In the genomic region with DNA sequence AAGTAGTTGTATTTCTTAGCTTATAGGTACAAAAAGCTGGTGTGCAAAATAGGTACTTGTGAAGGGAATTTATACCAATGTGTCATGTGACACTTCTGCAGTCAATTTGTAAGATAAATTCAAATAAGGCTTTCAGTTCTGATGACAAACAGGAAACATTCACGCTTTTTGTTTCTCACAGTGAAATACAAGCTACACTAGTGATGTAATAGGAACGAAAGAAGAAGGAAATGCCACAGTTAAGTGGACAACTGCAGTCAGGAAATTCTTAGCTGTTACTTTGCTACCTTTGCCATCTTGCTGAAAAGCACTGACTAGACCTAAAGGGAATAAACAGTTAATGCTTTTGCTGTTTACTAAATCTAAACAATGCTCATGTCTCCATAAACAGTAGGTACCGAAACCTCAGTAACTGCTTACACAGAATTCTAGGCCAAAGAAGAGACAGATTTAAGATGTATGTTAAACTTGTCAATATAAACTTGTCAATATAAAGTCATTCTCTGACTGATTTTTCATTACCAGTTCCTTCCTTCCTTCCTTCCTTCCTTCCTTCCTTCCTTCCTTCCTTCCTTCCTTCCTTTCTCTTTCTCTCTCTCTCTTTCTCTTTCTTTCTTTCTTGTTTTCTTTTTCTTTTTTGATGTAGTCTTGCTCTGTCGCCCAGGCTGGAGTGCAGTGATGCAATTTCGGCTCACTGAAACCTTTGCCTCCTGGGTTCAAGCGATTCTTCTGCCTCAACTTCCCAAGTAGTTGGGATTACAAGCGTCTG, we compare ENCODE assay signal across 8 cellular contexts. TPM values are rescaled to one million over a fixed set of nuclear protein-coding genes. Genes with fewer than 3 reads are reported as not detected.
DNase-seq lines count a peak whose midpoint lies in the region; ATAC-seq and FAIRE-seq lines count a peak whose summit lies in the region.

No MANE protein-coding gene starts in this region.

- peak overlapping the region; percentile 58 to 96 for H3K27ac Mint-ChIP-seq in activated naive CD4-positive, alpha-beta T cell treated with anti-CD3 and anti-CD28 coated beads, Interleukin-2, amount 50 U/mL, for 72 hours
- peak overlapping the region; percentile 86 for H3K27ac Mint-ChIP-seq in stimulated activated naive CD8-positive, alpha-beta T cell treated with anti-CD3 and anti-CD28 coated beads, Interleukin-15, Interleukin-2, amounts not matched to agents 100 ng/mL and 50 ng/mL, for 24 hours

- peak overlapping the region; percentile 57 to 98 (median 79) for H3K4me2 ChIP-seq in BLaER1 treated with 17β-estradiol and CSF1 and Interleukin-3, amounts not matched to agents 10 nM and 100 nM

- peak; percentile 32 for DNase-seq in GM19239 (ENCODE audit: insufficient read length, low spot score)
- DNase-seq in activated naive CD4-positive, alpha-beta T cell treated with anti-CD3 and anti-CD28 coated beads, Interleukin-2, amount 50 U/mL, for 72 hours (ENCODE audit: low spot score in 2 of 2): no peak
- DNase-seq in NK-92 (lab: John Stamatoyannopoulos, UW; ENCODE audit: unreplicated experiment): no peak
- DNase-seq in DMS79 (lab: John Stamatoyannopoulos, UW): no peak
- DNase-seq in NCI-H1417 treated with DMSO at 0.1 percent for 48 hours (lab: John Stamatoyannopoulos, UW): no peak

- H3K4me1 Mint-ChIP-seq in stimulated activated naive CD8-positive, alpha-beta T cell treated with anti-CD3 and anti-CD28 coated beads, Interleukin-15, Interleukin-2, amounts not matched to agents 100 ng/mL and 50 ng/mL, for 24 hours (ENCODE audit: low read depth): peaks cover 51% of the 10 kb centered on the region

- no peaks in the 10 kb centered on the region for H3K9me3 Mint-ChIP-seq in activated naive CD4-positive, alpha-beta T cell treated with anti-CD3 and anti-CD28 coated beads, Interleukin-2, amount 50 U/mL, for 72 hours
- H3K9me3 Mint-ChIP-seq in stimulated activated naive CD8-positive, alpha-beta T cell treated with anti-CD3 and anti-CD28 coated beads, Interleukin-15, Interleukin-2, amounts not matched to agents 100 ng/mL and 50 ng/mL, for 24 hours: no peaks in the 10 kb centered on the region

- peaks cover 0 to 19% (median 0%) of the 10 kb centered on the region in 11 experiments; a peak in 3 of 22 replicates for H3K9me3 ChIP-seq in BLaER1 treated with 17β-estradiol and CSF1 and Interleukin-3, amounts not matched to agents 10 nM and 100 nM (replicated peaks in 1 of 11)

- peaks cover 0 to 47% (median 0%) of the 10 kb centered on the region in 11 experiments; a peak in 6 of 22 replicates for H4K20me1 ChIP-seq in BLaER1 treated with 17β-estradiol and CSF1 and Interleukin-3, amounts not matched to agents 10 nM and 100 nM

- H3K4me1 ChIP-seq in BLaER1 treated with 17β-estradiol and CSF1 and Interleukin-3, amounts not matched to agents 10 nM and 100 nM: peaks cover 73 to 100% (median 86%) of the 10 kb centered on the region in 10 experiments

- peaks cover 0 to 21% of the 10 kb centered on the region in 2 donors for H3K36me3 Mint-ChIP-seq in activated naive CD4-positive, alpha-beta T cell treated with anti-CD3 and anti-CD28 coated beads, Interleukin-2, amount 50 U/mL, for 72 hours
- H3K36me3 Mint-ChIP-seq in stimulated activated naive CD8-positive, alpha-beta T cell treated with anti-CD3 and anti-CD28 coated beads, Interleukin-15, Interleukin-2, amounts not matched to agents 100 ng/mL and 50 ng/mL, for 24 hours (ENCODE audit: low read depth): peaks cover 12% of the 10 kb centered on the region

- H3K4me3 Mint-ChIP-seq in stimulated activated naive CD8-positive, alpha-beta T cell treated with anti-CD3 and anti-CD28 coated beads, Interleukin-15, Interleukin-2, amounts not matched to agents 100 ng/mL and 50 ng/mL, for 24 hours: no peak overlapping the region

- ATAC-seq in HG03108 (IDR thresholded peaks at IDR 0.05; ENCODE audit: unreplicated experiment): peak; percentile 93
- peak; percentile 72 to 75 for ATAC-seq in activated naive CD4-positive, alpha-beta T cell treated with anti-CD3 and anti-CD28 coated beads, Interleukin-2, amount 50 U/mL, for 72 hours

- H3K36me3 ChIP-seq in BLaER1 treated with 17β-estradiol and CSF1 and Interleukin-3, amounts not matched to agents 10 nM and 100 nM: peaks cover 6 to 40% (median 14%) of the 10 kb centered on the region in 11 experiments; a peak in 16 of 22 replicates

- no peaks in the 10 kb centered on the region for H3K27me3 ChIP-seq in BLaER1 treated with 17β-estradiol and CSF1 and Interleukin-3, amounts not matched to agents 10 nM and 100 nM

- H3K27ac ChIP-seq in BLaER1 treated with 17β-estradiol and CSF1 and Interleukin-3, amounts not matched to agents 10 nM and 100 nM: peak overlapping the region; percentile 55 to 83 (median 70); a peak in 21 of 22 replicates

- H3K4me3 ChIP-seq in BLaER1 treated with 17β-estradiol and CSF1 and Interleukin-3, amounts not matched to agents 10 nM and 100 nM: peak overlapping the region in 1 of 10 experiments; percentile 0; a peak in 1 of 20 replicates

- H3K27me3 Mint-ChIP-seq in stimulated activated naive CD8-positive, alpha-beta T cell treated with anti-CD3 and anti-CD28 coated beads, Interleukin-15, Interleukin-2, amounts not matched to agents 100 ng/mL and 50 ng/mL, for 24 hours: no peaks in the 10 kb centered on the region

- peak overlapping the region; percentile 7 to 60 (median 39); a peak in 16 of 22 replicates for H3K9ac ChIP-seq in BLaER1 treated with 17β-estradiol and CSF1 and Interleukin-3, amounts not matched to agents 10 nM and 100 nM

- FAIRE-seq in GM19239 (lab: Jason Lieb, UNC): peak; percentile 95

RNA-seq across cellular contexts. Expression of a gene that starts 10.1 kb away (rescaled TPM):
- 10 to 100 TPM; 13.3 to 16.0 TPM for total RNA-seq in activated naive CD4-positive, alpha-beta T cell treated with anti-CD3 and anti-CD28 coated beads, Interleukin-2, amount 50 U/mL, for 72 hours
